In the genomic region with DNA sequence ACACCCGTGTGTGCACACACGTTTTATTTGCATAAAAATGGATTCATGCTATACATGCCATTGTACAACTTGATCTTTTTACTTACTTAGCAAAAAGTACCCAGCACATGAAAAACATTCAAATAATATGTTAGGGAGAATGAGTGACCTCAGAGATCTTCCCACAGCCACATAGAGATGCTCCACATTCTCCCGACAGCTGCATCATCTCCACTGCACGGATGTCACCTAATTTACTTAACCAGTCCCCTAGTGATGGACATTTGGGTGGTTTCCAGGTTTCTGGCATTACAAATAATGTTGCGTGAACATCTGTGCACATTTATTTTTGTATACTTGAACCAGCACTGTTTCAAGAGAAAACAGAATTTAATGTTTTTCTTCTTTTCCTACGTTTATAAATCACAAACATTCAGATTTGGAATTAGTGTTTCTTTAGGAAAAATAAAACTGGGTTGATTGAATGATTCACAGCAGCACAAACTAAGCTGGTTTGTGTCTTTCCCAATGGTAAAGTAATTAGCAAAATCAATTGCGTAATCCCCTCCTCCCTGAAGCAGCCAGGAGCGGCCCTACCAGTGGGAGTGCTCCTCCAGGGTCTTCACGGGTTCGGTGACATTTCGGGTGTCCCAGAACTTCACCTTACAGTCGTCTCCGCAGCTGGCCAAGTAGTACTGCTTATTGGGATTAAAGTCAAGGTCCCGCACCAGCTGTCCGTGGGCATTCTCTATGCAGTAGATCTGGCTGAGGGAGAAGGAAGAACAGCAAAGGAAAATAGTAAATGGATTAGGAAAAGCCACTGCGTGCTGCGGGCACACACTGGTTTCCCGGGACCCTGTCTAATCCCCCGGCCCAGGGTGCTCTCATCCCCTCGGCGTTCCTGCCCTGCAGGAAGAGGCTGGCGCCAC, we compare ENCODE assay signal across 19 cellular contexts.
A peak's percentile ranks its signal among the peaks of the same experiment; 100 is the strongest.
DNase-seq lines count a peak whose midpoint lies in the region; FAIRE-seq and TF ChIP-seq lines count a peak whose summit lies in the region.
"Had no signal": no experiment of that assay in that cellular context is flagged by ENCODE, and none has a peak within 500 bp of the region (broad histone marks: within the 10 kb centered on the region; RNA-seq: fewer than 3 reads in every experiment).

No MANE protein-coding gene starts in this region.

- H3K4me3 ChIP-seq in GM23248 (no peak overlapping the region), adipocyte (ENCODE audit: low read length) (no peak overlapping the region), small intestine (ENCODE audit: low read depth in 1 of 2, low read length in 2 of 2) (no peak overlapping the region)
- H3K4me3 ChIP-seq: tibial artery had no signal

- in situ Hi-C loops in GM23248 (cut with MboI), result no loop called here

- H3K27ac ChIP-seq in GM23248, result no peak overlapping the region
- H3K27ac ChIP-seq in small intestine (ENCODE audit: low read depth in 1 of 2, low read length in 1 of 2), result no peak overlapping the region
- H3K27ac ChIP-seq: tibial artery had no signal

- FAIRE-seq in GM12891 (lab: Jason Lieb, UNC), result no peak
- FAIRE-seq in small intestine (lab: Jason Lieb, UNC), result no peak
- FAIRE-seq: astrocyte, colon had no signal

- H3K4me1 ChIP-seq in GM23248 (ENCODE audit: insufficient read depth), result no peaks in the 10 kb centered on the region
- no peaks in the 10 kb centered on the region for H3K4me1 ChIP-seq in adipocyte (ENCODE audit: control insufficient read depth, insufficient read depth, low read length)
- no peaks in the 10 kb centered on the region for H3K4me1 ChIP-seq in small intestine (ENCODE audit: control insufficient read depth in 2 of 2, insufficient read depth in 1 of 2, low read depth in 1 of 2, low read length in 1 of 2)
- H3K4me1 ChIP-seq: Caco-2, tibial artery had no signal

- TF ChIP-seq POLR2A in GM12891 (IDR thresholded peaks at IDR 0.05; ENCODE audit: low read depth, low read length), result no peak

- no peaks in the 10 kb centered on the region for H4K20me1 ChIP-seq in GM23248 (ENCODE audit: insufficient read depth)

- H3K9me2 ChIP-seq in GM23248 (ENCODE audit: insufficient read depth), result no peaks in the 10 kb centered on the region

- no peaks in the 10 kb centered on the region for H3K27me3 ChIP-seq in GM23248 (replicated peaks; ENCODE audit: insufficient read depth)
- H3K27me3 ChIP-seq in adipocyte (replicated peaks; ENCODE audit: control insufficient read depth, insufficient read depth, low read length), result no peaks in the 10 kb centered on the region
- no peaks in the 10 kb centered on the region for H3K27me3 ChIP-seq in small intestine (ENCODE audit: control insufficient read depth in 2 of 2, insufficient read depth in 2 of 2, low read length in 2 of 2)
- H3K27me3 ChIP-seq: tibial artery had no signal

- no peak overlapping the region for H3K4me2 ChIP-seq in GM23248 (ENCODE audit: unreplicated experiment)

- no peaks in the 10 kb centered on the region for H3K9me3 ChIP-seq in GM23248 (ENCODE audit: low read depth)
- H3K9me3 ChIP-seq in adipocyte (ENCODE audit: control insufficient read depth, low read length), result no peaks in the 10 kb centered on the region
- H3K9me3 ChIP-seq in small intestine (ENCODE audit: control insufficient read depth, low read depth), result no peaks in the 10 kb centered on the region
- H3K9me3 ChIP-seq: Caco-2, tibial artery had no signal

- H2AFZ ChIP-seq in GM23248, result no peak overlapping the region

- no peak overlapping the region for H3K9ac ChIP-seq in GM23248
- no peak overlapping the region for H3K9ac ChIP-seq in adipocyte (ENCODE audit: low read length)

- DNase-seq in GM23248 (peak; percentile 7), NCI-H1694 (lab: John Stamatoyannopoulos, UW) (peak; percentile 91), adipocyte (ENCODE audit: low read depth) (peak; percentile 55), myocyte (ENCODE audit: low read depth) (peak; percentile 84), C1 segment of cervical spinal cord (lab: John Stamatoyannopoulos, UW) (no peak), GM12891 (ENCODE audit: insufficient read length, low spot score) (no peak), small intestine (no peak)
- DNase-seq: activated CD4-positive, alpha-beta T cell treated with anti-CD3 and anti-CD28 coated beads for 1 hour; activated naive CD4-positive, alpha-beta T cell; activated T-cell treated with anti-CD3 and anti-CD28 coated beads, Interleukin-2, amount 50 U/mL, for 24 hours; Caco-2; glutamatergic neuron; midbrain; NCI-H146; stimulated activated CD4-positive, alpha-beta T cell treated with anti-CD3 and anti-CD28 coated beads, Interleukin-2, amount 100 ng/mL, for 48 hours; stimulated activated naive CD4-positive, alpha-beta T cell treated with Interleukin-2 at 50 U/mL for 16 hours; tibial artery had no signal

- H3F3A ChIP-seq in GM23248 (ENCODE audit: insufficient read depth), result no peaks in the 10 kb centered on the region

- H3K36me3 ChIP-seq in GM23248 (ENCODE audit: low read depth), result no peaks in the 10 kb centered on the region
- H3K36me3 ChIP-seq in adipocyte (ENCODE audit: control insufficient read depth, insufficient read depth, low read length, severe bottlenecking), result peaks cover 42% of the 10 kb centered on the region
- peaks cover 4 to 9% of the 10 kb centered on the region in 2 donors for H3K36me3 ChIP-seq in small intestine (ENCODE audit: control insufficient read depth in 2 of 2, insufficient read depth in 2 of 2, low read length in 2 of 2)

- WGBS in GM23248 (ENCODE audit: low coverage in 1 of 2, low lambda C conversion rate in 2 of 2, missing lambda C conversion rate in 2 of 2), 2 experiments, result 80% methylated on average over 22 of the region's 22 CpGs
- 78 to 88% (median 87%) methylated on average over 22 of the region's 22 CpGs for WGBS in small intestine, 3 donors

- H3K79me2 ChIP-seq in GM23248 (ENCODE audit: insufficient read depth), result no peaks in the 10 kb centered on the region

TF ChIP-seq in GM12891, 5 proteins besides CTCF, POLR2A, EP300 and RAD21:
- TF ChIP-seq TAF1 (IDR thresholded peaks at IDR 0.05; ENCODE audit: low read depth, low read length), result no peak
- no peak for TF ChIP-seq SPI1 (IDR thresholded peaks at IDR 0.05; ENCODE audit: low read depth, low read length)

Comparison
In these comparisons a context has a peak if more than half of its experiments do, and no peak if none do; other contexts are left out.
1. DNase-seq: peak in GM23248 (single experiment), NCI-H1694 (single experiment), adipocyte (single experiment) and myocyte (single experiment); none in C1 segment of cervical spinal cord (0 of 14), GM12891 (single experiment) and small intestine (single experiment).